Comparison of ENCODE assay signal across 13 cellular contexts in the genomic region with DNA sequence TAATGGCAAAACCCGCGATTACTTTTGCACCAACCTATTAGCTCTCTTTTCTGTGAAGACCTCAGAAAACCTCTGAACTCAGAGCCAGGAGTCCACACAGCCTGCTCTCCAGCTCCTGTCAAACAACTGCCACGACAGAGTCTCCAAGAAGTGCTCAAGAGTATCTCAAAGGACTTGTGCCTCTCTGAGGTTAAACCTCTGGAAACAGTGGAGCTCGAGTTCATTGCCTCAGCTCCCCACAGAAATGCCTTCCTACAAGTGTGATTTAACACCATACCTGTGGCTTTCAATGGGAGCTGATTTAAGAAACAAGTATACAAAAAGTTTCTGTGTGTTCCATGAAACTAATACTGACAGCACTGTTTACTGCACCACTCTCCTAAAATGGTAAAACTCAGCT. TPM values are rescaled to one million over a fixed set of nuclear protein-coding genes. Genes with fewer than 3 reads are reported as not detected.
A peak's percentile ranks its signal among the peaks of the same experiment; 100 is the strongest.
DNase-seq lines count a peak whose midpoint lies in the region; ATAC-seq, FAIRE-seq and TF ChIP-seq lines count a peak whose summit lies in the region.
"Had no signal": no experiment of that assay in that cellular context is flagged by ENCODE, and none has a peak within 500 bp of the region (broad histone marks: within the 10 kb centered on the region; RNA-seq: fewer than 3 reads in every experiment).

No MANE protein-coding gene starts in this region.

- H3K27me3 ChIP-seq in body of pancreas (no peaks in the 10 kb centered on the region), HepG2 (ENCODE audit: control insufficient read depth in 1 of 2, insufficient read depth in 2 of 2, low read length in 2 of 2) (no peaks in the 10 kb centered on the region), stomach smooth muscle (ENCODE audit: control insufficient read depth in 1 of 2, insufficient read depth in 2 of 2, low read length in 2 of 2) (no peaks in the 10 kb centered on the region)

- no peak overlapping the region for H3K4me3 ChIP-seq in body of pancreas
- H3K4me3 ChIP-seq in HepG2 (replicated peaks in 1 of 3; ENCODE audit: insufficient read depth in 1 of 3, low read depth in 2 of 3, low read length in 3 of 3) = no peak overlapping the region
- peak overlapping the region in 1 of 2 donors; percentile 35 for H3K4me3 ChIP-seq in stomach smooth muscle (ENCODE audit: low read length in 2 of 2)
- H3K4me3 ChIP-seq: PC-9 had no signal

- in situ Hi-C loops in HepG2 (cut with HindIII; ENCODE audit: extremely low pct_ligation_motif_present, low pct_unique_long_range_greater_than_20kb) = no loop called here

- FAIRE-seq in HepG2 (lab: Jason Lieb, UNC) = no peak

- TF ChIP-seq CTCF in body of pancreas (IDR thresholded peaks at IDR 0.05) (no peak), HepG2 (CRISPR knock-in tag; IDR thresholded peaks at IDR 0.05) (no peak)

- peaks cover 79% of the 10 kb centered on the region for H3K4me1 Mint-ChIP-seq in activated CD4-positive, alpha-beta T cell treated with anti-CD3 and anti-CD28 coated beads for 36 hours
- peaks cover 41% of the 10 kb centered on the region for H3K4me1 Mint-ChIP-seq in activated CD4-positive, alpha-beta T cell treated with anti-CD3 and anti-CD28 coated beads, Interleukin-2, amount 10 ng/mL, durations not matched to agents 7 days and 5 days

- no TSS peak for BruUV-seq in HepG2 (replicated peaks; lab: Mats Ljungman, UMichigan)

- peaks cover 26% of the 10 kb centered on the region for H4K20me1 ChIP-seq in HepG2 (ENCODE audit: insufficient read depth, low read length)

- no peak for DNase-seq in activated CD4-positive, alpha-beta T cell treated with anti-CD3 and anti-CD28 coated beads for 36 hours
- no peak for DNase-seq in activated CD4-positive, alpha-beta T cell treated with anti-CD3 and anti-CD28 coated beads, Interleukin-2, amount 10 ng/mL, durations not matched to agents 7 days and 5 days
- DNase-seq in body of pancreas (no peak), HepG2 (ENCODE audit: low spot score) (no peak), NCI-H2029 (lab: John Stamatoyannopoulos, UW) (no peak), ecto neural progenitor cell (ENCODE audit: low spot score) (no peak)
- DNase-seq: 8988T; glutamatergic neuron; NCI-H2227 treated with DMSO at 0.1 percent for 48 hours; PC-9; stimulated activated CD8-positive, alpha-beta memory T cell treated with anti-CD3 and anti-CD28 coated beads, Interleukin-4, amount 100 ng/mL, for 48 hours had no signal

- H3K9me3 ChIP-seq in body of pancreas (no peaks in the 10 kb centered on the region), HepG2 (ENCODE audit: low read length) (no peaks in the 10 kb centered on the region), stomach smooth muscle (ENCODE audit: control insufficient read depth in 2 of 2, low read length in 2 of 2) (no peaks in the 10 kb centered on the region)

- no peaks in the 10 kb centered on the region for H3K27me3 Mint-ChIP-seq in activated CD4-positive, alpha-beta T cell treated with anti-CD3 and anti-CD28 coated beads for 36 hours
- no peaks in the 10 kb centered on the region for H3K27me3 Mint-ChIP-seq in activated CD4-positive, alpha-beta T cell treated with anti-CD3 and anti-CD28 coated beads, Interleukin-2, amount 10 ng/mL, durations not matched to agents 7 days and 5 days

- no peak for TF ChIP-seq POLR2A in body of pancreas (IDR thresholded peaks at IDR 0.05)
- no peak for TF ChIP-seq POLR2A in HepG2 (IDR thresholded peaks at IDR 0.05; ENCODE audit: insufficient read depth in 1 of 2, low read depth in 2 of 2, low read length in 2 of 2)

- TF ChIP-seq EP300 in HepG2 (IDR thresholded peaks at IDR 0.05; ENCODE audit: low read depth in 2 of 2, low read length in 2 of 2) (no peak), HepG2 (CRISPR knock-in tag; IDR thresholded peaks at IDR 0.05; ENCODE audit: borderline replicate concordance) (no peak)

- H3K27ac Mint-ChIP-seq in activated CD4-positive, alpha-beta T cell treated with anti-CD3 and anti-CD28 coated beads for 36 hours = peak overlapping the region; percentile 4
- no peak overlapping the region for H3K27ac Mint-ChIP-seq in activated CD4-positive, alpha-beta T cell treated with anti-CD3 and anti-CD28 coated beads, Interleukin-2, amount 10 ng/mL, durations not matched to agents 7 days and 5 days

- 33 to 48% methylated on average over 4 of the region's 4 CpGs for WGBS in body of pancreas, 2 donors
- WGBS in HepG2 (ENCODE audit: low lambda C conversion rate) = 72% methylated on average over 4 of the region's 4 CpGs

- intact Hi-C loops in activated CD4-positive, alpha-beta T cell treated with anti-CD3 and anti-CD28 coated beads for 36 hours (cut with DNase I, micrococcal nuclease) = no loop called here
- intact Hi-C loops in body of pancreas (cut with DNase I) = no loop called here
- intact Hi-C loops in HepG2 (cut with micrococcal nuclease; ENCODE audit: unreplicated experiment) = no loop called here

- TF ChIP-seq RAD21 in HepG2 (CRISPR knock-in tag; IDR thresholded peaks at IDR 0.05) = no peak

- ATAC-seq in activated CD4-positive, alpha-beta T cell treated with anti-CD3 and anti-CD28 coated beads for 36 hours = no peak
- ATAC-seq in body of pancreas (no peak), HepG2 (no peak), GM18519 (IDR thresholded peaks at IDR 0.05; ENCODE audit: low FRiP score, unreplicated experiment) (no peak)

- H3K9ac ChIP-seq in HepG2 (ENCODE audit: insufficient read depth, low read depth, low read length) = no peak overlapping the region
- H3K9ac ChIP-seq in stomach smooth muscle (ENCODE audit: low read length in 2 of 2) = no peak overlapping the region

- H3K9me3 Mint-ChIP-seq in activated CD4-positive, alpha-beta T cell treated with anti-CD3 and anti-CD28 coated beads for 36 hours (ENCODE audit: low read depth) = no peaks in the 10 kb centered on the region
- H3K9me3 Mint-ChIP-seq in activated CD4-positive, alpha-beta T cell treated with anti-CD3 and anti-CD28 coated beads, Interleukin-2, amount 10 ng/mL, durations not matched to agents 7 days and 5 days = no peaks in the 10 kb centered on the region

- H3K4me1 ChIP-seq in body of pancreas (peaks cover 60% of the 10 kb centered on the region), HepG2 (ENCODE audit: insufficient read depth, low read length) (peaks cover 96% of the 10 kb centered on the region), stomach smooth muscle (ENCODE audit: control insufficient read depth, insufficient read depth, low read length) (peaks cover 90% of the 10 kb centered on the region)

- H2AFZ ChIP-seq in HepG2 (ENCODE audit: low read length) = no peak overlapping the region
- H2AFZ ChIP-seq: PC-9 had no signal

- H3K4me2 ChIP-seq in HepG2 (ENCODE audit: low read depth, low read length) = no peak overlapping the region
- H3K4me2 ChIP-seq: PC-9 had no signal

- H3K79me2 ChIP-seq in HepG2 (ENCODE audit: insufficient read depth, low read length) = peaks cover 98% of the 10 kb centered on the region

- H3K4me3 Mint-ChIP-seq in activated CD4-positive, alpha-beta T cell treated with anti-CD3 and anti-CD28 coated beads for 36 hours = no peak overlapping the region
- H3K4me3 Mint-ChIP-seq in activated CD4-positive, alpha-beta T cell treated with anti-CD3 and anti-CD28 coated beads, Interleukin-2, amount 10 ng/mL, durations not matched to agents 7 days and 5 days = no peak overlapping the region

- POLR2A ChIA-PET in activated CD4-positive, alpha-beta T cell treated with anti-CD3 and anti-CD28 coated beads for 36 hours (lab: Charles Lee) = no interaction called here
- POLR2A ChIA-PET in activated CD4-positive, alpha-beta T cell treated with anti-CD3 and anti-CD28 coated beads, Interleukin-2, amount 10 ng/mL, durations not matched to agents 7 days and 5 days (lab: Charles Lee) = no interaction called here
- POLR2A ChIA-PET in HepG2 (lab: Yijun Ruan, JAX) = interaction anchor here (5.3 kb wide), 1 partner anchor 17 kb away, joined by 36 read pairs; no protein-coding TSS in a partner anchor

- H3K27ac ChIP-seq in body of pancreas (peak overlapping the region in 3 of 4 donors; percentile 0 to 59 (median 3)), HepG2 (ENCODE audit: extremely low read length, insufficient read depth, low read length) (peak overlapping the region; percentile 21), stomach smooth muscle (ENCODE audit: low read length) (peak overlapping the region; percentile 88)
- H3K27ac ChIP-seq: PC-9 had no signal

- H3K36me3 ChIP-seq in body of pancreas (replicated peaks in 1 of 2; ENCODE audit: insufficient read depth in 1 of 2, low read depth in 2 of 2) = no peaks in the 10 kb centered on the region
- peaks cover 6 to 14% of the 10 kb centered on the region in 2 experiments; a peak in 4 of 5 replicates for H3K36me3 ChIP-seq in HepG2 (replicated peaks in 1 of 2; ENCODE audit: control insufficient read depth in 1 of 2, insufficient read depth in 2 of 2, low read length in 2 of 2)
- H3K36me3 ChIP-seq in stomach smooth muscle (ENCODE audit: control insufficient read depth in 2 of 2, insufficient read depth in 2 of 2, low read length in 2 of 2) = peaks cover 4 to 12% of the 10 kb centered on the region in 2 donors

- CTCF ChIA-PET in activated CD4-positive, alpha-beta T cell treated with anti-CD3 and anti-CD28 coated beads for 36 hours (lab: Charles Lee) = interaction anchor here (0.7 to 3.2 kb wide), 10 partner anchors 10 to 108 kb away, joined by 3 to 12 read pairs (median 3); no protein-coding TSS in a partner anchor
- CTCF ChIA-PET in activated CD4-positive, alpha-beta T cell treated with anti-CD3 and anti-CD28 coated beads, Interleukin-2, amount 10 ng/mL, durations not matched to agents 7 days and 5 days (lab: Charles Lee) = interaction anchor here (1.0 to 1.7 kb wide), 4 partner anchors 10 to 160 kb away, joined by 3 to 6 read pairs (median 4); no protein-coding TSS in a partner anchor
- CTCF ChIA-PET in HepG2 (lab: Yijun Ruan, JAX; ENCODE audit: low intra/inter-chr PET ratio, low total read pairs) = no interaction called here

- H3K36me3 Mint-ChIP-seq in activated CD4-positive, alpha-beta T cell treated with anti-CD3 and anti-CD28 coated beads for 36 hours (ENCODE audit: low read depth) = peaks cover 7% of the 10 kb centered on the region
- H3K36me3 Mint-ChIP-seq in activated CD4-positive, alpha-beta T cell treated with anti-CD3 and anti-CD28 coated beads, Interleukin-2, amount 10 ng/mL, durations not matched to agents 7 days and 5 days (ENCODE audit: low read depth) = no peaks in the 10 kb centered on the region

RNA-seq across cellular contexts. Expression of a gene that starts 20.1 kb away (rescaled TPM):
- 100 to 1,000 TPM in 1 of 2 experiments, 10 to 100 TPM in 1; 92.8 to 146 TPM for total RNA-seq in activated CD4-positive, alpha-beta T cell treated with anti-CD3 and anti-CD28 coated beads for 36 hours
- 10 to 100 TPM; 31.9 to 35.1 TPM for total RNA-seq in activated CD4-positive, alpha-beta T cell treated with anti-CD3 and anti-CD28 coated beads, Interleukin-2, amount 10 ng/mL, durations not matched to agents 7 days and 5 days
- total RNA-seq in body of pancreas (10 to 100 TPM; 84.8 to 93.6 TPM), HepG2 (2016; rRNA removed; fragmentation: Illumina TruSeq; extraction: Trizol) (58.6 and 62.4 TPM in 2 replicates)
- total RNA-seq in HepG2 (2016; cell fraction: cytosol; rRNA removed; fragmentation: Illumina TruSeq; extraction: Trizol; ENCODE audit: low read depth) = 9.6 and 10.7 TPM in 2 replicates
- total RNA-seq in HepG2 (2016; cell fraction: insoluble cytoplasmic fraction; rRNA removed; fragmentation: Illumina TruSeq; extraction: Trizol) = 55.0 and 63.6 TPM in 2 replicates
- total RNA-seq in HepG2 (2016; cell fraction: membrane; rRNA removed; fragmentation: Illumina TruSeq; extraction: Trizol) = 25.2 and 28.3 TPM in 2 replicates
- 62.9 and 75.6 TPM in 2 replicates for total RNA-seq in HepG2 (2016; cell fraction: nucleus; rRNA removed; fragmentation: Illumina TruSeq; extraction: Trizol)
- 152 and 162 TPM in 2 replicates for polyA plus RNA-seq in HepG2 (2011; rRNA removed)
- polyA plus RNA-seq in HepG2 (2011; cell fraction: cytosol; rRNA removed) = 97.7 and 136 TPM in 2 replicates
- 162 and 195 TPM in 2 replicates for polyA plus RNA-seq in HepG2 (2011; cell fraction: nucleus; rRNA removed)
- polyA plus RNA-seq in HepG2 (2012) = 109 and 118 TPM in 2 replicates
- polyA plus RNA-seq in HepG2 (2016; cell fraction: cytosol; fragmentation: Illumina TruSeq; extraction: Trizol; ENCODE audit: low read depth) = 8.0 and 10.4 TPM in 2 replicates
- polyA plus RNA-seq in HepG2 (2016; cell fraction: insoluble cytoplasmic fraction; fragmentation: Illumina TruSeq; extraction: Trizol; ENCODE audit: low read depth) = 67.9 and 88.1 TPM in 2 replicates
- 15.3 and 18.8 TPM in 2 replicates for polyA plus RNA-seq in HepG2 (2016; cell fraction: membrane; fragmentation: Illumina TruSeq; extraction: Trizol; ENCODE audit: low read depth)
- polyA plus RNA-seq in HepG2 (2016; cell fraction: nucleus; fragmentation: Illumina TruSeq; extraction: Trizol; ENCODE audit: insufficient read depth, low read depth) = 91.6 and 93.8 TPM in 2 replicates
- 144 and 214 TPM in 2 replicates for polyA minus RNA-seq in HepG2 (2011; rRNA and poly(A)+ RNA removed; ENCODE audit: low replicate concordance)
- 167 and 168 TPM in 2 replicates for polyA minus RNA-seq in HepG2 (2011; cell fraction: cytosol; rRNA and poly(A)+ RNA removed)
- polyA minus RNA-seq in HepG2 (2011; cell fraction: nucleus; rRNA and poly(A)+ RNA removed) = 119 and 126 TPM in 2 replicates

Comparison
In these comparisons a context has a peak if more than half of its experiments do, and no peak if none do; other contexts are left out.
1. H3K27ac ChIP-seq: peak in every context shown above with its lines; median percentile 88 in stomach smooth muscle; 21 in HepG2; 3 in body of pancreas.